11 cellular contexts compared by ENCODE assay signal in the genomic region with DNA sequence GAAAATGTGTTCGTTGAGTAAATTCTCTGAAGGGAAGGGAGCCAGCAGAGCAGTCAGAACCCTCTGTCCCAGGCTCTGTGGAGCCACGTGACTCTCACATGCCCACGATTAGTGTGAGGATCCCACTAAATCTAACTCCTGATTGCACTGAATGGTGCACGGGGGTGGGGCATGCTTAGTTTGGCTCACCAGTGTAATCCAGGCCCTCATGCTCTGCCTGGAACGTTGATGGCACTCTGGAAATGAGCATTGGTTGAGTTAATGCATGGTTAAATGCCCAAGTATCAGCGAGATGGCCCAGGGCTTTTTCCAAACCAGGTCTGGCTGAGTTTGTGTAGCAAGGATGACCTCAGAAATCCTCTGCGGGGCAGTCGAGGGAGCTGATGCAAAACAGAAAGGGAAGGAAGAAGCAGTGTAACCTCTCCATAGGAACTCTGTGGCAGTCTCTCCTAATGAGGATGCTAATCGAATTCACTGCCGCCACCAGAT.
A peak's percentile ranks its signal among the peaks of the same experiment; 100 is the strongest.
DNase-seq lines count a peak whose midpoint lies in the region.
"Had no signal": no experiment of that assay in that cellular context is flagged by ENCODE, and none has a peak within 500 bp of the region (broad histone marks: within the 10 kb centered on the region; RNA-seq: fewer than 3 reads in every experiment).

No MANE protein-coding gene starts in this region.

- DNase-seq in EH (ENCODE audit: low read depth), result peak; percentile 25
- peak in 33 of 58 donors; percentile 7 to 70 (median 39) for DNase-seq in anterior cingulate cortex (lab: John Stamatoyannopoulos, UW)
- no peak for DNase-seq in SIG-M5 treated with dmso at 0.1 percent for 504 hours (lab: John Stamatoyannopoulos, UW; ENCODE audit: unreplicated experiment)
- no peak for DNase-seq in NCI-H774 (lab: John Stamatoyannopoulos, UW)
- no peak for DNase-seq in NCI-H1417 (lab: John Stamatoyannopoulos, UW)
- no peak for DNase-seq in DMS79 treated with DMSO at 0.1 percent for 48 hours (lab: John Stamatoyannopoulos, UW)
- DNase-seq: CD4-positive, CD25-positive, alpha-beta regulatory T cell; NCI-H82 had no signal

- H3K36me3 ChIP-seq in iPS-15b (ENCODE audit: control insufficient read depth, insufficient read depth, low read length), result peaks cover 2% of the 10 kb centered on the region
- no peaks in the 10 kb centered on the region for H3K36me3 ChIP-seq in rectal smooth muscle tissue (ENCODE audit: control insufficient read depth, insufficient read depth, low read length)

- H3K9me3 ChIP-seq in iPS-15b (ENCODE audit: control insufficient read depth, insufficient read depth, low read length), result no peaks in the 10 kb centered on the region

- H3K4me3 ChIP-seq in iPS-15b (ENCODE audit: low read depth, low read length) (peak overlapping the region; percentile 4), rectal smooth muscle tissue (ENCODE audit: low read length) (no peak overlapping the region)

- H3K27me3 ChIP-seq in iPS-15b (ENCODE audit: control insufficient read depth, insufficient read depth, low read length) (no peaks in the 10 kb centered on the region), rectal smooth muscle tissue (ENCODE audit: control insufficient read depth, insufficient read depth, low read length) (no peaks in the 10 kb centered on the region)

- peak overlapping the region; percentile 15 for H3K27ac ChIP-seq in rectal smooth muscle tissue (ENCODE audit: low read depth, low read length)
- H3K27ac ChIP-seq: VCaP had no signal

- H3K9ac ChIP-seq in iPS-15b (ENCODE audit: low read depth, low read length), result peak overlapping the region; percentile 14
- H3K9ac ChIP-seq in rectal smooth muscle tissue (ENCODE audit: low read length), result no peak overlapping the region

- H3K4me1 ChIP-seq in iPS-15b (ENCODE audit: control insufficient read depth, insufficient read depth, low read length), result peaks cover 33% of the 10 kb centered on the region
- H3K4me1 ChIP-seq in rectal smooth muscle tissue (ENCODE audit: control insufficient read depth, insufficient read depth, low read length), result peaks cover 11% of the 10 kb centered on the region

Comparison
In these comparisons a context has a peak if more than half of its experiments do, and no peak if none do; other contexts are left out.
1. DNase-seq: peak in EH (single experiment) and anterior cingulate cortex (33 of 58); none in SIG-M5 treated with dmso at 0.1 percent for 504 hours (single experiment), NCI-H774 (single experiment), NCI-H1417 (0 of 3) and DMS79 treated with DMSO at 0.1 percent for 48 hours (single experiment).